9 cellular contexts compared by ENCODE assay signal in genomic region chr22:39524753-39525657, GRCh38. TPM values are rescaled to one million over a fixed set of nuclear protein-coding genes. Genes with fewer than 3 reads are reported as not detected.
DNase-seq lines count a peak whose midpoint lies in the region; ATAC-seq and TF ChIP-seq lines count a peak whose summit lies in the region.
"Had no signal": no experiment of that assay in that cellular context is flagged by ENCODE, and none has a peak within 500 bp of the region (broad histone marks: within the 10 kb centered on the region; RNA-seq: fewer than 3 reads in every experiment).

No MANE protein-coding gene starts in this region.

- no peaks in the 10 kb centered on the region for H3K9me3 ChIP-seq in HCT116 (ENCODE audit: control insufficient read depth in 1 of 2, insufficient read depth in 1 of 2, low read depth in 1 of 2, low read length in 2 of 2)

- H3K27ac Mint-ChIP-seq in CD14-positive monocyte, result peak overlapping the region; percentile 37 to 90 (median 87)
- H3K27ac Mint-ChIP-seq in naive B cell, result peak overlapping the region in 3 of 6 donors; percentile 5 to 90 (median 59)

- no peaks in the 10 kb centered on the region for H3K9me2 ChIP-seq in HCT116 (ENCODE audit: insufficient read depth)

- peaks cover 11 to 35% of the 10 kb centered on the region in 2 experiments; a peak in 3 of 4 replicates for H3K4me1 ChIP-seq in HCT116 (ENCODE audit: control insufficient read depth in 1 of 2, insufficient read depth in 2 of 2, low read length in 2 of 2)

- POLR2A ChIA-PET in HCT116 (lab: Charles Lee), result interaction anchor here (0.9 to 1.7 kb wide), 5 partner anchors 23 to 210 kb away, joined by 3 to 6 read pairs (median 4); partner anchors contain the start of gene MIEF1

- H3K27me3 Mint-ChIP-seq in CD14-positive monocyte (ENCODE audit: low read depth in 3 of 3) (peaks cover 0 to 7% (median 1%) of the 10 kb centered on the region in 3 donors), naive B cell (no peaks in the 10 kb centered on the region)

- no peak overlapping the region for H3K4me3 ChIP-seq in HCT116 (replicated peaks in 1 of 2; ENCODE audit: low read depth in 1 of 2, low read length in 2 of 2)

- no TSS peak for BruUV-seq in HCT116 (replicated peaks; lab: Mats Ljungman, UMichigan)

- no peaks in the 10 kb centered on the region for H3K27me3 ChIP-seq in HCT116 (ENCODE audit: insufficient read depth, low read length)

- peak overlapping the region; percentile 24; the same call in 1 of the 2 replicates for H3K27ac ChIP-seq in HCT116 (ENCODE audit: low read depth, low read length)

- RAD21 ChIA-PET in HCT116 (lab: Charles Lee; ENCODE audit: low non-redundant PET in 1 of 2, low total read pairs in 2 of 2, uncharacterized antibody in 2 of 2, unreplicated experiment in 2 of 2), result no interaction called here

- no peak overlapping the region for H3K4me2 ChIP-seq in HCT116 (ENCODE audit: low read length)

- H2AFZ ChIP-seq in HCT116 (ENCODE audit: low read depth, low read length, poor library complexity, severe bottlenecking), result no peak overlapping the region

- no peaks in the 10 kb centered on the region for H3K9me3 Mint-ChIP-seq in CD14-positive monocyte
- H3K9me3 Mint-ChIP-seq in naive B cell, result peaks cover 0 to 3% (median 0%) of the 10 kb centered on the region in 7 donors

- peaks cover 56% of the 10 kb centered on the region for H3K79me2 ChIP-seq in HCT116 (ENCODE audit: insufficient read depth, low read length)

- no peak overlapping the region for H3K4me3 Mint-ChIP-seq in CD14-positive monocyte
- H3K4me3 Mint-ChIP-seq in naive B cell, result peak overlapping the region in 6 of 8 donors; percentile 21 to 79 (median 43)

- H3K4me1 Mint-ChIP-seq in CD14-positive monocyte (peaks cover 77% of the 10 kb centered on the region), naive B cell (peaks cover 61 to 83% (median 79%) of the 10 kb centered on the region in 3 donors)

- intact Hi-C loops in CD14-positive monocyte (cut with micrococcal nuclease) (loop anchor here (5.0 to 10.0 kb wide), 4 partner anchors 33 to 770 kb away; partner anchors contain the start of genes CBX7 (in 1 of the 2) and SUN2 (in 1 of the 2)), HCT116 (cut with micrococcal nuclease) (loop anchor here (5.0 kb wide), 1 partner anchor 208 kb away; the partner anchor contains the start of gene RPL3)

- no peak for TF ChIP-seq CTCF in CD14-positive monocyte (IDR thresholded peaks at IDR 0.05)
- no peak for TF ChIP-seq CTCF in HCT116 (IDR thresholded peaks at IDR 0.05 in 2 of 3, conservative IDR thresholded peaks at IDR 0.05 in 1 of 3; ENCODE audit: borderline replicate concordance in 1 of 3, insufficient read depth in 1 of 3, low read depth in 2 of 3, low read length in 2 of 3)

- ATAC-seq in HCT116, result no peak
- ATAC-seq in naive B cell (ENCODE audit: low read depth in 2 of 2), result no peak
- no peak for ATAC-seq in HG02798 (IDR thresholded peaks at IDR 0.05; ENCODE audit: poor library complexity, unreplicated experiment)

- TF ChIP-seq RAD21 in HCT116 (IDR thresholded peaks at IDR 0.05; ENCODE audit: low read depth), result no peak

- peaks cover 52 to 79% of the 10 kb centered on the region in 2 donors for H3K36me3 Mint-ChIP-seq in CD14-positive monocyte
- peaks cover 0 to 9% of the 10 kb centered on the region in 2 donors for H3K36me3 Mint-ChIP-seq in naive B cell

- CTCF ChIA-PET in HCT116 (lab: Charles Lee), result interaction anchor here (0.6 to 3.9 kb wide), 4 partner anchors 23 to 499 kb away, joined by 3 to 11 read pairs (median 7); partner anchors contain the start of gene MIEF1

- H4K20me1 ChIP-seq in HCT116 (ENCODE audit: insufficient read depth), result peaks cover 25% of the 10 kb centered on the region; the same call in 1 of the 2 replicates

- no peak for DNase-seq in CD14-positive monocyte (ENCODE audit: low spot score)
- no peak for DNase-seq in HCT116 (ENCODE audit: low read depth, low spot score)
- peak; percentile 59 for DNase-seq in activated CD8-positive, alpha-beta memory T cell treated with anti-CD3 and anti-CD28 coated beads, Interleukin-2, amount 50 U/mL, for 48 hours
- no peak for DNase-seq in naive B cell
- no peak for DNase-seq in central memory CD4-positive, alpha-beta T cell
- no peak for DNase-seq in Kasumi-1 (lab: John Stamatoyannopoulos, UW)
- DNase-seq in NCI-H2107 (lab: John Stamatoyannopoulos, UW), result no peak

- no peak for TF ChIP-seq POLR2A in HCT116 (IDR thresholded peaks at IDR 0.05; ENCODE audit: borderline replicate concordance, extremely low read depth, insufficient read depth, insufficient read length)

- H3K36me3 ChIP-seq in HCT116 (ENCODE audit: control insufficient read depth in 1 of 2, insufficient read depth in 2 of 2, low read length in 2 of 2), result peaks cover 18 to 49% of the 10 kb centered on the region in 2 experiments

- H3K9ac ChIP-seq in HCT116 (ENCODE audit: low read length), result no peak overlapping the region

TF ChIP-seq in HCT116, 20 proteins besides CTCF, POLR2A, EP300 and RAD21:
- TF ChIP-seq ATF3 (IDR thresholded peaks at IDR 0.05) (no peak), EZH2phosphoT487 (IDR thresholded peaks at IDR 0.05; ENCODE audit: borderline replicate concordance) (no peak), ZFX (IDR thresholded peaks at IDR 0.05) (no peak), ELF1 (IDR thresholded peaks at IDR 0.05; ENCODE audit: borderline replicate concordance, low read depth) (no peak), EGR1 (IDR thresholded peaks at IDR 0.05; ENCODE audit: low read depth) (no peak), CEBPB (IDR thresholded peaks at IDR 0.05; ENCODE audit: low read depth) (no peak), SRF (IDR thresholded peaks at IDR 0.05; ENCODE audit: low read depth) (no peak), TCF7L2 (IDR thresholded peaks at IDR 0.05; ENCODE audit: borderline replicate concordance, extremely low read depth, insufficient read depth, insufficient read length) (no peak), YY1 (IDR thresholded peaks at IDR 0.05; ENCODE audit: extremely low read depth, insufficient replicate concordance, low read depth, low read length) (no peak), CBX3 (IDR thresholded peaks at IDR 0.05; ENCODE audit: low read depth) (no peak), EZH2 (IDR thresholded peaks at IDR 0.05) (no peak), MAX (IDR thresholded peaks at IDR 0.05) (no peak), JUND (IDR thresholded peaks at IDR 0.05) (no peak), ZBTB33 (IDR thresholded peaks at IDR 0.05; ENCODE audit: extremely low read depth, insufficient replicate concordance, low read length) (no peak), FOSL1 (IDR thresholded peaks at IDR 0.05; ENCODE audit: low read depth) (no peak)

RNA-seq across cellular contexts. Expression of gene ATF4, which starts 4.6 kb away (rescaled TPM):
- 10 to 100 TPM; 55.1 to 59.0 TPM for polyA plus RNA-seq in CD14-positive monocyte
- 608 TPM for total RNA-seq in HCT116 (2021; ENCODE audit: unreplicated experiment)
- 588 and 690 TPM in 2 replicates for polyA plus RNA-seq in HCT116 (2012)
- 100 to 1,000 TPM in 2 of 6 donors, 10 to 100 TPM in 4; 74.9 to 159 (median 98.9) TPM for polyA plus RNA-seq in naive B cell (ENCODE audit: low read depth in 6 of 6)

RNA-seq across cellular contexts. Expression of gene RPS19BP1, which starts 7.5 kb away (rescaled TPM):
- polyA plus RNA-seq in CD14-positive monocyte (100 to 1,000 TPM in 1 of 2 donors, 10 to 100 TPM in 1; 73.5 to 106 TPM), naive B cell (ENCODE audit: low read depth in 6 of 6) (100 to 1,000 TPM in 1 of 6 donors, 10 to 100 TPM in 5; 73.8 to 114 (median 93.2) TPM)
- total RNA-seq in HCT116 (2021; ENCODE audit: unreplicated experiment), result 80.4 TPM
- polyA plus RNA-seq in HCT116 (2012), result 69.1 and 86.9 TPM in 2 replicates

RNA-seq across cellular contexts. Expression of gene MIEF1, which starts 22.9 kb away (rescaled TPM):
- polyA plus RNA-seq in CD14-positive monocyte (10 to 100 TPM; 13.3 to 14.0 TPM), naive B cell (ENCODE audit: low read depth in 6 of 6) (10 to 100 TPM in 5 of 6 donors, 1 to 10 TPM in 1; 8.7 to 29.8 (median 19.2) TPM)
- total RNA-seq in HCT116 (2021; ENCODE audit: unreplicated experiment), result 42.8 TPM
- polyA plus RNA-seq in HCT116 (2012), result 23.4 and 23.7 TPM in 2 replicates

RNA-seq across cellular contexts. Expression of gene CACNA1I, which starts 45.5 kb away (rescaled TPM):
- not detected for polyA plus RNA-seq in CD14-positive monocyte
- total RNA-seq in HCT116 (2021; ENCODE audit: unreplicated experiment), result 0.15 TPM
- 0.20 TPM in 2 replicates for polyA plus RNA-seq in HCT116 (2012)
- not detected for polyA plus RNA-seq in naive B cell (ENCODE audit: low read depth in 6 of 6)
- polyA plus RNA-seq: aorta had no signal

Comparison
In these comparisons a context has a peak if more than half of its experiments do, and no peak if none do; other contexts are left out.
1. H3K4me3 Mint-ChIP-seq: peak in naive B cell (6 of 8); none in CD14-positive monocyte (0 of 2).